Comparison of ENCODE assay signal across 11 cellular contexts in genomic region chr22:37186997-37187522, GRCh38. TPM values are rescaled to one million over a fixed set of nuclear protein-coding genes. Genes with fewer than 3 reads are reported as not detected.
A peak's percentile ranks its signal among the peaks of the same experiment; 100 is the strongest.
DNase-seq lines count a peak whose midpoint lies in the region; ATAC-seq and TF ChIP-seq lines count a peak whose summit lies in the region.
"Had no signal": no experiment of that assay in that cellular context is flagged by ENCODE, and none has a peak within 500 bp of the region (broad histone marks: within the 10 kb centered on the region; RNA-seq: fewer than 3 reads in every experiment).

No MANE protein-coding gene starts in this region.

- ATAC-seq in mucosa of descending colon (peak; percentile 13), HG02885 (IDR thresholded peaks at IDR 0.05; ENCODE audit: poor library complexity, unreplicated experiment) (no peak), GM21367 (IDR thresholded peaks at IDR 0.05; ENCODE audit: unreplicated experiment) (no peak)

- H3K9me3 ChIP-seq in KOPT-K1 (ENCODE audit: insufficient read depth, low read length, poor library complexity, severe bottlenecking) (no peaks in the 10 kb centered on the region), mucosa of descending colon (no peaks in the 10 kb centered on the region)
- H3K9me3 ChIP-seq in effector memory CD4-positive, alpha-beta T cell (ENCODE audit: control insufficient read depth, low read length) = no peaks in the 10 kb centered on the region

- H3K27ac ChIP-seq in KOPT-K1 (ENCODE audit: low read depth, low read length, poor library complexity, severe bottlenecking) = peak overlapping the region; percentile 49
- no peak overlapping the region for H3K27ac ChIP-seq in effector memory CD4-positive, alpha-beta T cell (ENCODE audit: insufficient read depth, low read length, poor library complexity, severe bottlenecking)

- no peaks in the 10 kb centered on the region for H3K27me3 ChIP-seq in effector memory CD4-positive, alpha-beta T cell (replicated peaks; ENCODE audit: control insufficient read depth, insufficient read depth, low read length, poor library complexity, severe bottlenecking)

- no peak for TF ChIP-seq CTCF in mucosa of descending colon (IDR thresholded peaks at IDR 0.05)

- H3K36me3 ChIP-seq in KOPT-K1 (ENCODE audit: insufficient read depth, low read length) = no peaks in the 10 kb centered on the region
- H3K36me3 ChIP-seq in effector memory CD4-positive, alpha-beta T cell (ENCODE audit: control insufficient read depth, insufficient read depth, low read length) = no peaks in the 10 kb centered on the region
- no peaks in the 10 kb centered on the region for H3K36me3 ChIP-seq in mucosa of descending colon (ENCODE audit: low read depth)

- peaks cover 18% of the 10 kb centered on the region for H3K4me1 ChIP-seq in effector memory CD4-positive, alpha-beta T cell (ENCODE audit: control insufficient read depth, insufficient read depth, low read length, poor library complexity, severe bottlenecking)
- H3K4me1 ChIP-seq in mucosa of descending colon (ENCODE audit: low read depth) = peaks cover 30% of the 10 kb centered on the region

- intact Hi-C loops in mucosa of descending colon (cut with DNase I, micrococcal nuclease) = no loop called here

- DNase-seq in A172 (ENCODE audit: low spot score) (peak; percentile 35), mucosa of descending colon (peak in 2 of 3 donors; percentile 26 to 34), NOMO-1 treated with DMSO at 0.1 percent for 48 hours (lab: John Stamatoyannopoulos, UW; ENCODE audit: unreplicated experiment) (no peak), NCI-H82 (lab: John Stamatoyannopoulos, UW) (no peak)
- no peak for DNase-seq in effector memory CD4-positive, alpha-beta T cell
- DNase-seq: activated CD8-positive, alpha-beta memory T cell treated with anti-CD3 and anti-CD28 coated beads, Interleukin-2, amount 50 U/mL, for 48 hours; NCI-H2107 had no signal

- H3K4me3 ChIP-seq in effector memory CD4-positive, alpha-beta T cell (ENCODE audit: insufficient read depth, low read depth, low read length, poor library complexity, severe bottlenecking) = peak overlapping the region; percentile 0
- H3K4me3 ChIP-seq in mucosa of descending colon = no peak overlapping the region

RNA-seq across cellular contexts. Expression of gene C1QTNF6, which starts 1.0 kb away (rescaled TPM):
- 2.1 and 7.7 TPM in 2 replicates for total RNA-seq in A172 (2014; rRNA removed; shearing (Covaris generic))
- total RNA-seq in mucosa of descending colon = 10 to 100 TPM in 2 of 3 donors, 1 to 10 TPM in 1; 8.9 to 22.5 (median 13.3) TPM

RNA-seq across cellular contexts. Expression of gene SSTR3, which starts 25.2 kb away (rescaled TPM):
- total RNA-seq in A172 (2014; rRNA removed; shearing (Covaris generic)) = not detected in 2 replicates
- under 1 TPM in 2 of 3 donors, not detected in 1; 0.09 to 0.10 TPM for total RNA-seq in mucosa of descending colon
- total RNA-seq: lower leg skin had no signal

RNA-seq across cellular contexts. Expression of gene IL2RB, which starts 37.3 kb away (rescaled TPM):
- total RNA-seq in A172 (2014; rRNA removed; shearing (Covaris generic)) = 0.02 TPM in 1 of 2 replicates, not detected in the other
- total RNA-seq in mucosa of descending colon = 1 to 10 TPM; 4.5 to 5.8 (median 5.3) TPM

RNA-seq across cellular contexts. Expression of gene RAC2, which starts 57.0 kb away (rescaled TPM):
- 51.7 and 60.2 TPM in 2 replicates for total RNA-seq in A172 (2014; rRNA removed; shearing (Covaris generic))
- total RNA-seq in mucosa of descending colon = 10 to 100 TPM; 15.3 to 26.8 (median 16.4) TPM

Comparison
In these comparisons a context has a peak if more than half of its experiments do, and no peak if none do; other contexts are left out.
1. DNase-seq: peak in A172 (single experiment) and mucosa of descending colon (2 of 3); none in effector memory CD4-positive, alpha-beta T cell (0 of 3), NOMO-1 treated with DMSO at 0.1 percent for 48 hours (single experiment) and NCI-H82 (single experiment).